ENCODE assay signal across 1 cellular context in the genomic region with DNA sequence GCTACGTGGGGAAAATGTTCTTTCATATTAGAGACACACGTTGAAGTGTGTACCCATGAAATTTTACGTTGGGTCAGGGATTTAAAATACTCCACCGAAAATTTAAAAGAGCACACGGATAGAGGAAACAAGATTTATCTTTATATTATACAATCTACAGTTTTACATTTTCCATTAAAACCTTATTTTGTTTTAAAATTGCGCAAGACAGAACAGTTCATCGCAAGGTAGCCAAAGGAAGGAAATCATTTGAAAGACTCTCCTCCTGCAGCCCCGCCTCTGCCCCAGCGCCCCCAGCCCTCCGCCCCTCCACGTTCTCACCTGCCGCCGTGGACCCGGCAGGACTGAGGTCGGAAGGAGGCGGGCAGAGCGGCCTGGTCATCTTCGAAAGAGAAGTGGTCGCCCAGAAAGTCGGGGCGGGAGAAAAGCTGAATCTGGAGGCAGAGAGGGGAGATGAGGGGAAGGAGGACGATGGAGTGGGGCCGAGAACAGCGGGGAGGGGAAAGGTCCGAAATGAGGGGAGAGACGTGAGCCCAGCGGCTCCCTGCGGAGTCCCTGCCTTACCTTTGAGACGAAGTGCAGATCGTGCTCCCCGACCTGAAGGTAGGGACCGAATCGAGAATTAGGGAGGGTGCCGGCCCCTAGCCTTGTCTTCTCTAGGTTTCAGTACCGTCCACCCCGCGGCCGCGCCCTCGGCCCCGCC.
TF ChIP-seq lines count a peak whose summit lies in the region.

No MANE protein-coding gene starts in this region.

TF ChIP-seq in K562, 482 proteins besides CTCF, POLR2A, EP300 and RAD21 (continues in another document):
- TF ChIP-seq SIX5 (IDR thresholded peaks at IDR 0.05; ENCODE audit: borderline replicate concordance in 1 of 2, insufficient read depth in 1 of 2, low read depth in 1 of 2, low read length in 2 of 2) (no peak), ZBED1 (IDR thresholded peaks at IDR 0.05) (no peak), SRSF3 (IDR thresholded peaks at IDR 0.05; ENCODE audit: insufficient read depth, low read length) (no peak), POLR2AphosphoS5 (IDR thresholded peaks at IDR 0.05; ENCODE audit: control insufficient read depth, insufficient read depth, low read depth, low read length) (no peak), KHSRP (IDR thresholded peaks at IDR 0.05) (no peak), MLLT1 (IDR thresholded peaks at IDR 0.05) (0 out of 4 replicates have a peak, but pooled peaks have one; percentile 35 to 46), NR2C2 (CRISPR knock-in tag; IDR thresholded peaks at IDR 0.05) (no peak), NR2C2 (tag; IDR thresholded peaks at IDR 0.05) (no peak), HCFC1 (IDR thresholded peaks at IDR 0.05; ENCODE audit: low read depth, low read length) (no peak), MTA3 (IDR thresholded peaks at IDR 0.05; ENCODE audit: borderline replicate concordance) (no peak), CEBPB (tag; IDR thresholded peaks at IDR 0.05) (peak; percentile 91), RERE (CRISPR knock-in tag; IDR thresholded peaks at IDR 0.05; ENCODE audit: borderline replicate concordance) (0 out of 2 replicates have a peak, but pooled peaks have one; percentile 11), SNRNP70 (optimal IDR thresholded peaks at IDR 0.05; ENCODE audit: low read depth, low read length) (no peak), NFYB (IDR thresholded peaks at IDR 0.05; ENCODE audit: extremely low read depth, insufficient read length) (no peak), ZBTB34 (CRISPR knock-in tag; IDR thresholded peaks at IDR 0.05) (no peak), HMG20B (CRISPR knock-in tag; IDR thresholded peaks at IDR 0.05) (no peak), CEBPG (CRISPR knock-in tag; IDR thresholded peaks at IDR 0.05) (no peak), CEBPG (tag; conservative IDR thresholded peaks at IDR 0.05 in 1 of 2, IDR thresholded peaks at IDR 0.05 in 1 of 2) (peak; percentile 90 to 94), SMAD3 (CRISPR knock-in tag; conservative IDR thresholded peaks at IDR 0.05) (no peak), ZNF449 (CRISPR knock-in tag; IDR thresholded peaks at IDR 0.05) (no peak), ZNF75A (CRISPR knock-in tag; IDR thresholded peaks at IDR 0.05) (no peak), PRDM10 (IDR thresholded peaks at IDR 0.05; ENCODE audit: partially characterized antibody) (peak; percentile 53), PPARD (CRISPR knock-in tag; IDR thresholded peaks at IDR 0.05) (no peak), TAF7 (tag; IDR thresholded peaks at IDR 0.05) (no peak), HNRNPUL1 (IDR thresholded peaks at IDR 0.05; ENCODE audit: low read length) (no peak), ZC3H8 (IDR thresholded peaks at IDR 0.05) (no peak), SMAD2 (IDR thresholded peaks at IDR 0.05; ENCODE audit: low read depth, low read length) (no peak)
- TF ChIP-seq, protein P1, sequence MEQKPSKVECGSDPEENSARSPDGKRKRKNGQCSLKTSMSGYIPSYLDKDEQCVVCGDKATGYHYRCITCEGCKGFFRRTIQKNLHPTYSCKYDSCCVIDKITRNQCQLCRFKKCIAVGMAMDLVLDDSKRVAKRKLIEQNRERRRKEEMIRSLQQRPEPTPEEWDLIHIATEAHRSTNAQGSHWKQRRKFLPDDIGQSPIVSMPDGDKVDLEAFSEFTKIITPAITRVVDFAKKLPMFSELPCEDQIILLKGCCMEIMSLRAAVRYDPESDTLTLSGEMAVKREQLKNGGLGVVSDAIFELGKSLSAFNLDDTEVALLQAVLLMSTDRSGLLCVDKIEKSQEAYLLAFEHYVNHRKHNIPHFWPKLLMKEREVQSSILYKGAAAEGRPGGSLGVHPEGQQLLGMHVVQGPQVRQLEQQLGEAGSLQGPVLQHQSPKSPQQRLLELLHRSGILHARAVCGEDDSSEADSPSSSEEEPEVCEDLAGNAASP (IDR thresholded peaks at IDR 0.05): no peak
- TF ChIP-seq, protein P2, sequence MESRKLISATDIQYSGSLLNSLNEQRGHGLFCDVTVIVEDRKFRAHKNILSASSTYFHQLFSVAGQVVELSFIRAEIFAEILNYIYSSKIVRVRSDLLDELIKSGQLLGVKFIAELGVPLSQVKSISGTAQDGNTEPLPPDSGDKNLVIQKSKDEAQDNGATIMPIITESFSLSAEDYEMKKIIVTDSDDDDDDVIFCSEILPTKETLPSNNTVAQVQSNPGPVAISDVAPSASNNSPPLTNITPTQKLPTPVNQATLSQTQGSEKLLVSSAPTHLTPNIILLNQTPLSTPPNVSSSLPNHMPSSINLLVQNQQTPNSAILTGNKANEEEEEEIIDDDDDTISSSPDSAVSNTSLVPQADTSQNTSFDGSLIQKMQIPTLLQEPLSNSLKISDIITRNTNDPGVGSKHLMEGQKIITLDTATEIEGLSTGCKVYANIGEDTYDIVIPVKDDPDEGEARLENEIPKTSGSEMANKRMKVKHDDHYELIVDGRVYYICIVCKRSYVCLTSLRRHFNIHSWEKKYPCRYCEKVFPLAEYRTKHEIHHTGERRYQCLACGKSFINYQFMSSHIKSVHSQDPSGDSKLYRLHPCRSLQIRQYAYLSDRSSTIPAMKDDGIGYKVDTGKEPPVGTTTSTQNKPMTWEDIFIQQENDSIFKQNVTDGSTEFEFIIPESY (CRISPR knock-in tag; IDR thresholded peaks at IDR 0.05): no peak
- TF ChIP-seq, protein P3, sequence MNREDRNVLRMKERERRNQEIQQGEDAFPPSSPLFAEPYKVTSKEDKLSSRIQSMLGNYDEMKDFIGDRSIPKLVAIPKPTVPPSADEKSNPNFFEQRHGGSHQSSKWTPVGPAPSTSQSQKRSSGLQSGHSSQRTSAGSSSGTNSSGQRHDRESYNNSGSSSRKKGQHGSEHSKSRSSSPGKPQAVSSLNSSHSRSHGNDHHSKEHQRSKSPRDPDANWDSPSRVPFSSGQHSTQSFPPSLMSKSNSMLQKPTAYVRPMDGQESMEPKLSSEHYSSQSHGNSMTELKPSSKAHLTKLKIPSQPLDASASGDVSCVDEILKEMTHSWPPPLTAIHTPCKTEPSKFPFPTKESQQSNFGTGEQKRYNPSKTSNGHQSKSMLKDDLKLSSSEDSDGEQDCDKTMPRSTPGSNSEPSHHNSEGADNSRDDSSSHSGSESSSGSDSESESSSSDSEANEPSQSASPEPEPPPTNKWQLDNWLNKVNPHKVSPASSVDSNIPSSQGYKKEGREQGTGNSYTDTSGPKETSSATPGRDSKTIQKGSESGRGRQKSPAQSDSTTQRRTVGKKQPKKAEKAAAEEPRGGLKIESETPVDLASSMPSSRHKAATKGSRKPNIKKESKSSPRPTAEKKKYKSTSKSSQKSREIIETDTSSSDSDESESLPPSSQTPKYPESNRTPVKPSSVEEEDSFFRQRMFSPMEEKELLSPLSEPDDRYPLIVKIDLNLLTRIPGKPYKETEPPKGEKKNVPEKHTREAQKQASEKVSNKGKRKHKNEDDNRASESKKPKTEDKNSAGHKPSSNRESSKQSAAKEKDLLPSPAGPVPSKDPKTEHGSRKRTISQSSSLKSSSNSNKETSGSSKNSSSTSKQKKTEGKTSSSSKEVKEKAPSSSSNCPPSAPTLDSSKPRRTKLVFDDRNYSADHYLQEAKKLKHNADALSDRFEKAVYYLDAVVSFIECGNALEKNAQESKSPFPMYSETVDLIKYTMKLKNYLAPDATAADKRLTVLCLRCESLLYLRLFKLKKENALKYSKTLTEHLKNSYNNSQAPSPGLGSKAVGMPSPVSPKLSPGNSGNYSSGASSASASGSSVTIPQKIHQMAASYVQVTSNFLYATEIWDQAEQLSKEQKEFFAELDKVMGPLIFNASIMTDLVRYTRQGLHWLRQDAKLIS (CRISPR knock-in tag; IDR thresholded peaks at IDR 0.05): peak; percentile 8; the same call in 1 of the 2 replicates
